8 cellular contexts compared by ENCODE assay signal in genomic region chr10:15879058-15879457, GRCh38. TPM values are rescaled to one million over a fixed set of nuclear protein-coding genes. Genes with fewer than 3 reads are reported as not detected.
DNase-seq lines count a peak whose midpoint lies in the region; ATAC-seq and TF ChIP-seq lines count a peak whose summit lies in the region.

No MANE protein-coding gene starts in this region.

- H3K9me3 ChIP-seq in neural progenitor cell (ENCODE audit: low read depth), result no peaks in the 10 kb centered on the region

- H3K27me3 Mint-ChIP-seq in neural progenitor cell (ENCODE audit: insufficient read depth, low read depth), result peaks cover 7% of the 10 kb centered on the region

- H3K36me3 Mint-ChIP-seq in neural progenitor cell, result no peaks in the 10 kb centered on the region

- peaks cover 8% of the 10 kb centered on the region for H3K9me3 Mint-ChIP-seq in neural progenitor cell

- H3K79me2 ChIP-seq in neural progenitor cell (ENCODE audit: low read depth), result no peaks in the 10 kb centered on the region

- H3K4me1 ChIP-seq in neural progenitor cell, result peaks cover 15% of the 10 kb centered on the region

- H4K20me1 ChIP-seq in neural progenitor cell (ENCODE audit: low read depth), result no peaks in the 10 kb centered on the region

- peak overlapping the region; percentile 51 for H3K4me2 ChIP-seq in neural progenitor cell

- H3K27me3 ChIP-seq in dorsolateral prefrontal cortex, result peaks cover 0 to 53% (median 8%) of the 10 kb centered on the region in 45 donors
- no peaks in the 10 kb centered on the region for H3K27me3 ChIP-seq in neural progenitor cell

- no peaks in the 10 kb centered on the region for H3K36me3 ChIP-seq in neural progenitor cell

- H3K9ac ChIP-seq in neural progenitor cell, result no peak overlapping the region

- no peaks in the 10 kb centered on the region for H3F3A ChIP-seq in neural progenitor cell (ENCODE audit: low read depth)

- DNase-seq in AG08396 (ENCODE audit: low spot score) (peak; percentile 31), NCI-H460 (ENCODE audit: extremely low read depth, low read depth) (peak; percentile 36), dorsolateral prefrontal cortex (no peak), neural progenitor cell (ENCODE audit: low spot score) (peak; percentile 27)

- H3K4me3 ChIP-seq in GM12875 (ENCODE audit: low read depth, low read length) (no peak overlapping the region), dorsolateral prefrontal cortex (no peak overlapping the region), neural progenitor cell (no peak overlapping the region)

- peak; percentile 12; the same call in 1 of the 2 replicates for TF ChIP-seq CTCF in GM12875 (IDR thresholded peaks at IDR 0.05; ENCODE audit: borderline replicate concordance, insufficient read depth, low read depth, low read length)
- peak; percentile 37 to 82 (median 65) for TF ChIP-seq CTCF in dorsolateral prefrontal cortex (IDR thresholded peaks at IDR 0.05 in 54 of 56, conservative IDR thresholded peaks at IDR 0.05 in 2 of 56; ENCODE audit: low read depth in 1 of 56, partially characterized antibody in 56 of 56)
- peak; percentile 77 for TF ChIP-seq CTCF in neural progenitor cell (IDR thresholded peaks at IDR 0.05)

- intact Hi-C loops in dorsolateral prefrontal cortex (cut with DNase I), result no loop called here

- H3K4me1 Mint-ChIP-seq in neural progenitor cell, result peaks cover 9% of the 10 kb centered on the region

- H3K27ac Mint-ChIP-seq in neural progenitor cell, result no peak overlapping the region

- H3K4me3 Mint-ChIP-seq in neural progenitor cell, result no peak overlapping the region

- H2AFZ ChIP-seq in neural progenitor cell (replicated peaks), result no peak overlapping the region

- H3K27ac ChIP-seq in dorsolateral prefrontal cortex (no peak overlapping the region), neural progenitor cell (no peak overlapping the region)

- ATAC-seq in GM19395 (IDR thresholded peaks at IDR 0.05; ENCODE audit: unreplicated experiment) (no peak), HG03097 (IDR thresholded peaks at IDR 0.05; ENCODE audit: low FRiP score, unreplicated experiment) (no peak), GM19328 (IDR thresholded peaks at IDR 0.05; ENCODE audit: unreplicated experiment) (no peak)

RNA-seq across cellular contexts. Expression of gene MINDY3, which starts 18.8 kb away (rescaled TPM):
- total RNA-seq in NCI-H460 (2014; rRNA removed; shearing (Covaris generic)), result 32.8 and 40.6 TPM in 2 replicates
- polyA plus RNA-seq in NCI-H460 (2014; cell fraction: nucleus; rRNA removed), result 25.8 and 30.2 TPM in 2 replicates
- total RNA-seq in dorsolateral prefrontal cortex (10 to 100 TPM; 41.9 to 84.6 (median 63.0) TPM), neural progenitor cell (ENCODE audit: low replicate concordance) (18.1 and 28.2 TPM in 2 replicates)

Comparison
In these comparisons a context has a peak if more than half of its experiments do, and no peak if none do; other contexts are left out.
1. DNase-seq: peak in AG08396 (single experiment), NCI-H460 (single experiment) and neural progenitor cell (single experiment); none in dorsolateral prefrontal cortex (0 of 10).
2. CTCF ChIP-seq: peak in every context shown above with its lines; median percentile 77 in neural progenitor cell; 65 in dorsolateral prefrontal cortex; 12 in GM12875.